ENCODE assay signal across 8 cellular contexts in the genomic region with DNA sequence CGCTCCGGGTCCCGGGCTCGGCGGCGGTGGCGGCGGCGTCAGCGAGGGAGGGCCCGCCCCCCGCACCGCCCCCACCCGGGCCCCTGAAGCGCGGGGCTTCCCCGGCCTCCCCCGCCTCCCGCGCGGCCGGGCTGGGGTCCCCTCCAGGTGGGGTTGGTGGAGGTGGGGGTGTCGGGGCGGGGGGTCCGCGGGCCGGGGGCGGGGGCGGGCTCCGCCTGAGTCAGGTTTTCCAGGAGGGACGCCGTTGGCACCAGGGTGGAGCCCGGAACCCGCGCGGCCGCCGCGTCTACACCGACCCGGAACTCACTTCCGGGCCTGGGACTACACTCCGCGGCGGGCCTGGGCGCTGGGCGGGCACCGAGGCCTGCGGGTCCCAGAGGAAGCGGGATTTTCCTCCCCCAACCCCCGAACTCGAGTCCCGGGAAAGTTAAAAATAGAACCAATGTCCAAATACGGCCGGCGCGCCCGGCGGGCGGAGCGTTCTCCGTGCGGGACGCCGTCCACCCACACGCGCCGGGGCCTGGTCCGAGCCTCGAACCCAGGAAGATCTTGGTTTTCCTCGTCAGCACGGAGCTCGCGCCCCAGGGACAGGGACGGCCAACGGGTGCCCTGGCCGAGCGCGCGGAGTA. TPM values are rescaled to one million over a fixed set of nuclear protein-coding genes. Genes with fewer than 3 reads are reported as not detected.
DNase-seq lines count a peak whose midpoint lies in the region; TF ChIP-seq lines count a peak whose summit lies in the region.

No MANE protein-coding gene starts in this region.

- DNase-seq in NCI-H1436 (lab: John Stamatoyannopoulos, UW) (peak; percentile 30), NCI-H1436 treated with DMSO at 0.1 percent for 48 hours (lab: John Stamatoyannopoulos, UW) (no peak), LNCaP clone FGC (ENCODE audit: low read depth) (no peak), mucosa of gallbladder (ENCODE audit: low spot score) (peak; percentile 57), stromal cell of bone marrow (ENCODE audit: low read depth) (peak; percentile 43), NCI-H510A (lab: John Stamatoyannopoulos, UW) (no peak)
- peak; percentile 82 for DNase-seq in activated CD8-positive, alpha-beta memory T cell treated with anti-CD3 and anti-CD28 coated beads for 24 hours

- peak overlapping the region; percentile 74 for H3K9ac ChIP-seq in endocrine pancreas (ENCODE audit: control insufficient read depth, insufficient read depth, low read length)

- no peak for TF ChIP-seq CTCF in LNCaP clone FGC (IDR thresholded peaks at IDR 0.05; ENCODE audit: control insufficient read depth, extremely low read depth, insufficient read depth)

- H3K36me3 ChIP-seq in endocrine pancreas (ENCODE audit: control insufficient read depth, insufficient read depth, low read length) = no peaks in the 10 kb centered on the region

- H3K9me3 ChIP-seq in endocrine pancreas (ENCODE audit: control insufficient read depth, low read length) = no peaks in the 10 kb centered on the region

- H3K4me3 ChIP-seq in LNCaP clone FGC (ENCODE audit: low read depth, low read length) (peak overlapping the region; percentile 59), endocrine pancreas (ENCODE audit: control insufficient read depth, insufficient read depth, low read length) (no peak overlapping the region)

- H3K4me1 ChIP-seq in endocrine pancreas (ENCODE audit: control insufficient read depth, insufficient read depth, low read length) = no peaks in the 10 kb centered on the region

- no peaks in the 10 kb centered on the region for H3K27me3 ChIP-seq in endocrine pancreas (ENCODE audit: control insufficient read depth, insufficient read depth, low read length)

RNA-seq across cellular contexts. Expression of a gene that starts 6.6 kb away (rescaled TPM):
- total RNA-seq in mucosa of gallbladder = 285 TPM

RNA-seq across cellular contexts. Expression of a gene that starts 29.8 kb away (rescaled TPM):
- total RNA-seq in mucosa of gallbladder = 82.2 TPM

RNA-seq across cellular contexts. Expression of a gene that starts 30.6 kb away (rescaled TPM):
- 38.6 TPM for total RNA-seq in mucosa of gallbladder

Comparison
In these comparisons a context has a peak if more than half of its experiments do, and no peak if none do; other contexts are left out.
1. DNase-seq: peak in NCI-H1436 (single experiment), activated CD8-positive, alpha-beta memory T cell treated with anti-CD3 and anti-CD28 coated beads for 24 hours (single experiment), mucosa of gallbladder (single experiment) and stromal cell of bone marrow (single experiment); none in NCI-H1436 treated with DMSO at 0.1 percent for 48 hours (single experiment), LNCaP clone FGC (single experiment) and NCI-H510A (single experiment).